Comparison of ENCODE assay signal across 11 cellular contexts in the genomic region with DNA sequence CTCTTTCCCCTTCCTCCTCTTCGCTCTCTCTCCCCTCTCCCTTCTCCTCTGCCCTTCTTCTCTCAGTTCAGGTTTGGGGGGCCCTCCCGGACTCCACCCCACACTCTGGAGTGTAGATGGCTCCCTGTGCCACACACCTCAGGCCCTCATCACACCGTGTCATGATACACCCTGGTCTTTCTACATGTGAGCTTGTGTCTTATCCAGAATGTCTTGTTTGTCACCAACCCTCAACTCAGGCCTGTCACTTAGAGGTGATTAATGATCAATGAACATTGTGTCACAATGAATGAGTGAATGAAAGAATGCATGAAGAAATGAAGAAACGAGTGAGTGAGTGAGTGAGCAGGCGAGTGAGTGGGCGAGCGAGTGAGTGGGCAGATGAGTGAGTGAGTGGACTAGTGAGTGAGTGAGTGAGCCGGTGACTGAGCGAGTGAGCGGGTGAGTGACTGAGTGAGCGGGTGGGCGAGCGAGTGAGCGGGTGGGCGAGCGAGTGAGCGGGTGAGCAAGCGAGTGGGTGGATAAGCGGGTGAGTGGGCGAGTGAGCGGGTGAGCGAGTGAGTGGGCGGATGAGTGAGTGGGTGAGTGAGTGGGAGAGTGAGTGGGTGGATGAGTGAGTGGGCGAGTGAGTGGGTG. TPM values are rescaled to one million over a fixed set of nuclear protein-coding genes. Genes with fewer than 3 reads are reported as not detected.
DNase-seq lines count a peak whose midpoint lies in the region; ATAC-seq and FAIRE-seq lines count a peak whose summit lies in the region.
"Had no signal": no experiment of that assay in that cellular context is flagged by ENCODE, and none has a peak within 500 bp of the region (broad histone marks: within the 10 kb centered on the region; RNA-seq: fewer than 3 reads in every experiment).

No MANE protein-coding gene starts in this region.

- no peak for DNase-seq in activated CD4-positive, CD25-positive, alpha-beta regulatory T cell (lab: John Stamatoyannopoulos, UW)
- DNase-seq in activated CD8-positive, alpha-beta memory T cell treated with anti-CD3 and anti-CD28 coated beads for 24 hours: peak; percentile 59
- DNase-seq in left kidney (ENCODE audit: low read depth, low spot score): peak; percentile 49
- no peak for DNase-seq in stimulated activated naive B cell treated with anti-CD40 and anti-IgM and Interleukin-4, amounts not matched to agents 10 μg/mL and 1 μg/mL and 100 μg/mL, for 72 hours
- no peak for DNase-seq in SJCRH30
- DNase-seq in GM19239 (ENCODE audit: insufficient read length, low spot score): no peak
- DNase-seq: NCI-H2171 had no signal

- peak overlapping the region; percentile 93 for H3K27ac Mint-ChIP-seq in stimulated activated naive B cell treated with anti-CD40 and anti-IgM and Interleukin-4, amounts not matched to agents 10 μg/mL and 1 μg/mL and 100 μg/mL, for 72 hours

- peaks cover 5% of the 10 kb centered on the region in 2 donors for H3K27me3 Mint-ChIP-seq in stimulated activated naive B cell treated with anti-CD40 and anti-IgM and Interleukin-4, amounts not matched to agents 10 μg/mL and 1 μg/mL and 100 μg/mL, for 72 hours

- no peak overlapping the region for H3K27ac ChIP-seq in SJCRH30
- H3K27ac ChIP-seq: cardiac muscle cell had no signal

- no peak for FAIRE-seq in GM19239 (lab: Jason Lieb, UNC)

- peaks cover 12 to 19% of the 10 kb centered on the region in 2 donors for H3K36me3 Mint-ChIP-seq in stimulated activated naive B cell treated with anti-CD40 and anti-IgM and Interleukin-4, amounts not matched to agents 10 μg/mL and 1 μg/mL and 100 μg/mL, for 72 hours

- no peak overlapping the region for H3K4me3 ChIP-seq in SJCRH30
- H3K4me3 ChIP-seq: cardiac muscle cell had no signal

- peak; percentile 46 to 59 for ATAC-seq in activated CD4-positive, CD25-positive, alpha-beta regulatory T cell treated with anti-CD3 and anti-CD28 coated beads, Interleukin-2, amount 50 U/mL, for 24 hours
- ATAC-seq in stimulated activated naive B cell treated with anti-CD40 and anti-IgM and Interleukin-4, amounts not matched to agents 10 μg/mL and 1 μg/mL and 100 μg/mL, for 72 hours (replicated peaks): peak; percentile 47 to 50
- no peak for ATAC-seq in HG03025 (IDR thresholded peaks at IDR 0.05; ENCODE audit: low FRiP score, unreplicated experiment)

- H3K4me3 Mint-ChIP-seq in stimulated activated naive B cell treated with anti-CD40 and anti-IgM and Interleukin-4, amounts not matched to agents 10 μg/mL and 1 μg/mL and 100 μg/mL, for 72 hours: peak overlapping the region; percentile 63 to 69

- H3K9me3 Mint-ChIP-seq in stimulated activated naive B cell treated with anti-CD40 and anti-IgM and Interleukin-4, amounts not matched to agents 10 μg/mL and 1 μg/mL and 100 μg/mL, for 72 hours: peaks cover 3 to 5% of the 10 kb centered on the region in 2 donors

- no peaks in the 10 kb centered on the region for H3K9me3 ChIP-seq in SJCRH30 (replicated peaks)

- H3K36me3 ChIP-seq in SJCRH30: no peaks in the 10 kb centered on the region

- peaks cover 21 to 32% of the 10 kb centered on the region in 2 donors for H3K4me1 Mint-ChIP-seq in stimulated activated naive B cell treated with anti-CD40 and anti-IgM and Interleukin-4, amounts not matched to agents 10 μg/mL and 1 μg/mL and 100 μg/mL, for 72 hours

- H3K27me3 ChIP-seq in SJCRH30: no peaks in the 10 kb centered on the region
- H3K27me3 ChIP-seq: cardiac muscle cell had no signal

- peaks cover 7% of the 10 kb centered on the region; the same call in 1 of the 2 replicates for H3K4me1 ChIP-seq in SJCRH30

RNA-seq across cellular contexts. Expression of a gene that starts 33.8 kb away (rescaled TPM):
- total RNA-seq in SJCRH30 (2014; rRNA removed; shearing (Covaris generic)): 41.1 and 49.4 TPM in 2 replicates

RNA-seq across cellular contexts. Expression of a gene that starts 45.5 kb away (rescaled TPM):
- 0.18 TPM in 1 of 2 replicates, not detected in the other for total RNA-seq in SJCRH30 (2014; rRNA removed; shearing (Covaris generic))
- total RNA-seq: activated CD8-positive, alpha-beta memory T cell treated with anti-CD3 and anti-CD28 coated beads for 36 hours had no signal

RNA-seq across cellular contexts. Expression of a gene that starts 46.2 kb away (rescaled TPM):
- total RNA-seq in SJCRH30 (2014; rRNA removed; shearing (Covaris generic)): 47.2 and 54.6 TPM in 2 replicates

Comparison
In these comparisons a context has a peak if more than half of its experiments do, and no peak if none do; other contexts are left out.
1. DNase-seq: peak in activated CD8-positive, alpha-beta memory T cell treated with anti-CD3 and anti-CD28 coated beads for 24 hours (single experiment) and left kidney (single experiment); none in activated CD4-positive, CD25-positive, alpha-beta regulatory T cell (0 of 4), stimulated activated naive B cell treated with anti-CD40 and anti-IgM and Interleukin-4, amounts not matched to agents 10 μg/mL and 1 μg/mL and 100 μg/mL, for 72 hours (single experiment), SJCRH30 (0 of 2) and GM19239 (single experiment).